ENCODE assay signal across 26 cellular contexts in the genomic region with DNA sequence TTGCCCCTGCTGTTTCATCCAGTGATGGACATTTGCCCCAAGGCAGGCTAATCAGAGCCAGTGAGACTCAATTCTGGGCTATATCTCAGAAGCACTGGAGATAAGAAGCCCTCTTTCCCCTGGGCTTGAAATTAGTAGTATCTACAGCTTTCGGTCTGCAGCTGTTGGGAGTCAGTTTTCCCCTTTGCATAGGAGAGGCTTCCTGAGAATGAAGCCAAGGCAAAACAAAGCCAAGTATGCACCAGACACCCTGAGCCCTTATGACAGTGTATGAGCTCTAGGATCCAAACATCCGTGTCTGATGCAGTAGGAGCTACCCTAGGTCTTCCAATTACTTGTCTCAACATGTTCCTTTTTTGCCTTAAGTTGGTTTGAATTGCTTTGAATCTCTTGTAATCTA.
DNase-seq lines count a peak whose midpoint lies in the region; ATAC-seq and TF ChIP-seq lines count a peak whose summit lies in the region.
"Had no signal": no experiment of that assay in that cellular context is flagged by ENCODE, and none has a peak within 500 bp of the region (broad histone marks: within the 10 kb centered on the region; RNA-seq: fewer than 3 reads in every experiment).

No MANE protein-coding gene starts in this region.

- H3K27ac ChIP-seq in RWPE1 (peak overlapping the region; percentile 49), mammary epithelial cell (ENCODE audit: insufficient read depth, low read depth, low read length) (peak overlapping the region; percentile 45), heart left ventricle (peak overlapping the region in 2 of 12 donors; percentile 17 to 35), muscle layer of duodenum (ENCODE audit: low read length) (peak overlapping the region; percentile 67), uterus (no peak overlapping the region)
- H3K27ac ChIP-seq: SK-N-MC, spleen had no signal

- BruUV-seq in mammary epithelial cell (replicated peaks; lab: Mats Ljungman, UMichigan), result no TSS peak

- intact Hi-C loops in mammary epithelial cell (cut with micrococcal nuclease) (no loop called here), heart left ventricle (cut with DNase I) (no loop called here), sciatic nerve (cut with DNase I) (no loop called here), uterus (cut with DNase I; ENCODE audit: low total_unique reads) (no loop called here)

- dilution Hi-C loops in mammary epithelial cell (cut with HindIII; ENCODE audit: low sequenced_read_pairs), result no loop called here

- no peak overlapping the region for H3K4me3 ChIP-seq in mammary epithelial cell (replicated peaks in 1 of 3; ENCODE audit: insufficient read depth in 1 of 3, low read depth in 2 of 3, low read length in 3 of 3)
- no peak overlapping the region for H3K4me3 ChIP-seq in heart left ventricle
- H3K4me3 ChIP-seq in muscle layer of duodenum (ENCODE audit: low read depth in 1 of 2, low read length in 2 of 2), result no peak overlapping the region
- H3K4me3 ChIP-seq in uterus, result no peak overlapping the region
- H3K4me3 ChIP-seq: HAP-1, SK-N-MC, spleen had no signal

- TF ChIP-seq CTCF in RWPE1 (conservative IDR thresholded peaks at IDR 0.05; ENCODE audit: low read depth) (no peak), mammary epithelial cell (conservative IDR thresholded peaks at IDR 0.05 in 1 of 2, IDR thresholded peaks at IDR 0.05 in 1 of 2; ENCODE audit: extremely low read depth in 1 of 2, insufficient read depth in 1 of 2, low read depth in 1 of 2, low read length in 2 of 2) (no peak), heart left ventricle (IDR thresholded peaks at IDR 0.05) (no peak), uterus (IDR thresholded peaks at IDR 0.05) (no peak)

- H3K79me2 ChIP-seq in mammary epithelial cell (ENCODE audit: insufficient read depth, low read length), result no peaks in the 10 kb centered on the region

- no peaks in the 10 kb centered on the region for H3K27me3 ChIP-seq in mammary epithelial cell (ENCODE audit: insufficient read depth, low read length)
- H3K27me3 ChIP-seq in heart left ventricle, result no peaks in the 10 kb centered on the region
- H3K27me3 ChIP-seq in muscle layer of duodenum (ENCODE audit: low read depth, low read length), result no peaks in the 10 kb centered on the region
- no peaks in the 10 kb centered on the region for H3K27me3 ChIP-seq in uterus

- POLR2A ChIA-PET in RWPE1 (lab: Yijun Ruan, JAX; ENCODE audit: low non-redundant PET), result no interaction called here

- 44% methylated on average over 2 of the region's 2 CpGs for WGBS in mammary epithelial cell (ENCODE audit: low coverage, missing lambda C conversion rate)
- 43 to 57% (median 44%) methylated on average over 2 of the region's 2 CpGs for WGBS in heart left ventricle, 4 donors

- CTCF ChIA-PET in RWPE1 (lab: Yijun Ruan, JAX) (no interaction called here), mammary epithelial cell (lab: Charles Lee; ENCODE audit: low non-redundant PET) (no interaction called here)

- DNase-seq in RWPE1 (ENCODE audit: low spot score), result peak; percentile 46
- peak; percentile 75 for DNase-seq in mammary epithelial cell
- DNase-seq in heart left ventricle, result no peak
- DNase-seq in sciatic nerve (ENCODE audit: low spot score), result no peak
- no peak for DNase-seq in ACHN
- no peak for DNase-seq in uterus
- DNase-seq: activated CD4-positive, alpha-beta T cell treated with anti-CD3 and anti-CD28 coated beads for 1 hour; activated effector memory CD4-positive, alpha-beta T cell treated with Interleukin-2 at 50 U/mL for 16 hours; activated T-cell treated with anti-CD3 and anti-CD28 coated beads for 4 hours; anterior cingulate cortex; C1 segment of cervical spinal cord; central memory CD4-positive, alpha-beta T cell; COR-L47; glutamatergic neuron; kidney glomerular epithelial cell; naive thymus-derived CD4-positive, alpha-beta T cell; NCI-H1092; NCI-H187 treated with DMSO at 0.1 percent for 48 hours; NCI-H526 treated with DMSO at 0.1 percent for 48 hours; spleen; stimulated activated CD4-positive, alpha-beta T cell treated with anti-CD3 and anti-CD28 coated beads, Interleukin-2, amount 100 ng/mL, for 48 hours; T-helper 17 cell had no signal

- peak overlapping the region; percentile 9 for H3K9ac ChIP-seq in mammary epithelial cell (ENCODE audit: insufficient read depth, low read length)

- in situ Hi-C loops in mammary epithelial cell (cut with MboI; ENCODE audit: low sequenced_read_pairs in 2 of 2), result no loop called here
- in situ Hi-C loops in ACHN (cut with HindIII; ENCODE audit: low pct_ligation_motif_present, low pct_unique_long_range_greater_than_20kb, low sequenced_read_pairs), result no loop called here

- H4K20me1 ChIP-seq in mammary epithelial cell (ENCODE audit: insufficient read depth, low read length), result no peaks in the 10 kb centered on the region

- no peaks in the 10 kb centered on the region for H3K36me3 ChIP-seq in mammary epithelial cell (ENCODE audit: insufficient read depth, low read length)
- H3K36me3 ChIP-seq in heart left ventricle, result no peaks in the 10 kb centered on the region
- H3K36me3 ChIP-seq in muscle layer of duodenum (ENCODE audit: control insufficient read depth in 1 of 2, insufficient read depth in 2 of 2, low read length in 2 of 2), result no peaks in the 10 kb centered on the region
- H3K36me3 ChIP-seq in uterus, result no peaks in the 10 kb centered on the region
- H3K36me3 ChIP-seq: HAP-1, spleen had no signal

- H3K4me2 ChIP-seq in mammary epithelial cell (ENCODE audit: insufficient read depth, low read depth, low read length), result peak overlapping the region; percentile 51

- peak; percentile 27 to 65 (median 50) for ATAC-seq in heart left ventricle
- no peak for ATAC-seq in HG02840 (IDR thresholded peaks at IDR 0.05; ENCODE audit: low FRiP score, unreplicated experiment)
- ATAC-seq in sciatic nerve, result no peak
- ATAC-seq: naive thymus-derived CD4-positive, alpha-beta T cell; T-helper 17 cell had no signal

- H2AFZ ChIP-seq in mammary epithelial cell (ENCODE audit: low read depth, low read length), result peak overlapping the region; percentile 81

- H3K4me1 ChIP-seq in mammary epithelial cell (ENCODE audit: insufficient read depth, low read length), result peaks cover 52% of the 10 kb centered on the region
- peaks cover 0 to 30% (median 6%) of the 10 kb centered on the region in 12 donors for H3K4me1 ChIP-seq in heart left ventricle
- no peaks in the 10 kb centered on the region for H3K4me1 ChIP-seq in muscle layer of duodenum (ENCODE audit: control insufficient read depth in 1 of 2, insufficient read depth in 2 of 2, low read length in 2 of 2)
- no peaks in the 10 kb centered on the region for H3K4me1 ChIP-seq in uterus
- H3K4me1 ChIP-seq: HAP-1 had no signal

- no peaks in the 10 kb centered on the region for H3K9me3 ChIP-seq in mammary epithelial cell (replicated peaks; ENCODE audit: insufficient read depth, low read length)
- H3K9me3 ChIP-seq in heart left ventricle, result no peaks in the 10 kb centered on the region
- H3K9me3 ChIP-seq in muscle layer of duodenum (ENCODE audit: control insufficient read depth in 1 of 2, low read length in 2 of 2), result no peaks in the 10 kb centered on the region
- H3K9me3 ChIP-seq in uterus, result no peaks in the 10 kb centered on the region
- H3K9me3 ChIP-seq: HAP-1, spleen had no signal

- TF ChIP-seq POLR2A in heart left ventricle (IDR thresholded peaks at IDR 0.05), result no peak
- TF ChIP-seq POLR2A in uterus (IDR thresholded peaks at IDR 0.05), result no peak

Comparison
In these comparisons a context has a peak if more than half of its experiments do, and no peak if none do; other contexts are left out.
1. DNase-seq: peak in RWPE1 (single experiment) and mammary epithelial cell (single experiment); none in heart left ventricle (0 of 5), sciatic nerve (single experiment), ACHN (single experiment) and uterus (0 of 2).
2. H3K27ac ChIP-seq: peak in RWPE1 (single experiment), mammary epithelial cell (single experiment) and muscle layer of duodenum (single experiment); none in uterus (0 of 2).
3. ATAC-seq: peak in heart left ventricle (4 of 4); none in HG02840 (single experiment) and sciatic nerve (single experiment).